In genomic region chr1:164589408-164589807, GRCh38 we compare ENCODE assay signal across 14 cellular contexts. TPM values are rescaled to one million over a fixed set of nuclear protein-coding genes. Genes with fewer than 3 reads are reported as not detected.
DNase-seq lines count a peak whose midpoint lies in the region; ATAC-seq and TF ChIP-seq lines count a peak whose summit lies in the region.
"Had no signal": no experiment of that assay in that cellular context is flagged by ENCODE, and none has a peak within 500 bp of the region (broad histone marks: within the 10 kb centered on the region; RNA-seq: fewer than 3 reads in every experiment).

No MANE protein-coding gene starts in this region.

- H3K27me3 ChIP-seq in heart right ventricle, result no peaks in the 10 kb centered on the region
- H3K27me3 ChIP-seq in right cardiac atrium (ENCODE audit: control insufficient read depth, insufficient read depth), result no peaks in the 10 kb centered on the region
- H3K27me3 ChIP-seq in hepatocyte, result no peaks in the 10 kb centered on the region
- no peaks in the 10 kb centered on the region for H3K27me3 ChIP-seq in prostate gland (replicated peaks; ENCODE audit: insufficient read depth)
- H3K27me3 ChIP-seq in effector memory CD4-positive, alpha-beta T cell (replicated peaks; ENCODE audit: control insufficient read depth, insufficient read depth, low read length, poor library complexity, severe bottlenecking), result no peaks in the 10 kb centered on the region

- TF ChIP-seq POLR2A in prostate gland (IDR thresholded peaks at IDR 0.05), result no peak

- H3K36me3 ChIP-seq in heart right ventricle, result peaks cover 0 to 45% (median 0%) of the 10 kb centered on the region in 9 donors
- no peaks in the 10 kb centered on the region for H3K36me3 ChIP-seq in hepatocyte (replicated peaks; ENCODE audit: insufficient read depth, low read depth)
- no peaks in the 10 kb centered on the region for H3K36me3 ChIP-seq in prostate gland
- no peaks in the 10 kb centered on the region for H3K36me3 ChIP-seq in effector memory CD4-positive, alpha-beta T cell (ENCODE audit: control insufficient read depth, insufficient read depth, low read length)

- H3K9me3 ChIP-seq in heart right ventricle (no peaks in the 10 kb centered on the region), right cardiac atrium (ENCODE audit: control insufficient read depth, low read length) (no peaks in the 10 kb centered on the region), hepatocyte (ENCODE audit: low read depth) (no peaks in the 10 kb centered on the region), prostate gland (no peaks in the 10 kb centered on the region)
- H3K9me3 ChIP-seq in effector memory CD4-positive, alpha-beta T cell (ENCODE audit: control insufficient read depth, low read length), result no peaks in the 10 kb centered on the region

- H3K27ac ChIP-seq in heart right ventricle (peak overlapping the region in 6 of 10 donors; percentile 47 to 77 (median 55)), right cardiac atrium (ENCODE audit: low read length) (no peak overlapping the region), hepatocyte (peak overlapping the region; percentile 92), prostate gland (peak overlapping the region; percentile 86 to 88)
- no peak overlapping the region for H3K27ac ChIP-seq in effector memory CD4-positive, alpha-beta T cell (ENCODE audit: insufficient read depth, low read length, poor library complexity, severe bottlenecking)

- H3K79me2 ChIP-seq in hepatocyte, result peaks cover 77% of the 10 kb centered on the region

- H3K4me3 ChIP-seq in heart right ventricle, result peak overlapping the region in 2 of 10 donors; percentile 19 to 32
- H3K4me3 ChIP-seq in right cardiac atrium (ENCODE audit: low read length), result no peak overlapping the region
- no peak overlapping the region for H3K4me3 ChIP-seq in hepatocyte
- H3K4me3 ChIP-seq in prostate gland, result no peak overlapping the region
- no peak overlapping the region for H3K4me3 ChIP-seq in effector memory CD4-positive, alpha-beta T cell (ENCODE audit: insufficient read depth, low read depth, low read length, poor library complexity, severe bottlenecking)

- WGBS in heart right ventricle, 2 donors, result 48 to 50% methylated on average over 3 of the region's 3 CpGs
- WGBS in right cardiac atrium, result 45% methylated on average over 3 of the region's 3 CpGs
- 18% methylated on average over 3 of the region's 3 CpGs for WGBS in hepatocyte (ENCODE audit: low lambda C conversion rate, missing lambda C conversion rate)
- 17% methylated on average over 3 of the region's 3 CpGs for WGBS in prostate gland

- H2AFZ ChIP-seq in hepatocyte, result no peak overlapping the region

- DNase-seq in heart right ventricle (no peak), right cardiac atrium (no peak), hepatocyte (ENCODE audit: low spot score) (no peak), prostate gland (ENCODE audit: low spot score) (no peak), T1000 (lab: John Stamatoyannopoulos, UW) (no peak), DMS79 (lab: John Stamatoyannopoulos, UW) (no peak)
- DNase-seq in effector memory CD4-positive, alpha-beta T cell, result no peak
- DNase-seq: activated CD8-positive, alpha-beta T cell treated with anti-CD3 and anti-CD28 coated beads for 36 hours; kidney glomerular epithelial cell; occipital lobe; stimulated activated CD4-positive, alpha-beta T cell treated with anti-CD3 and anti-CD28 coated beads, Interleukin-4, amount 100 ng/mL, for 24 hours; stimulated activated naive CD8-positive, alpha-beta T cell treated with anti-CD3 and anti-CD28 coated beads, Interleukin-15, amount 100 ng/mL, for 72 hours; T-helper 9 cell had no signal

- H4K20me1 ChIP-seq in hepatocyte (ENCODE audit: insufficient read depth, poor library complexity, severe bottlenecking), result no peaks in the 10 kb centered on the region

- intact Hi-C loops in heart right ventricle (cut with DNase I), result no loop called here
- intact Hi-C loops in right cardiac atrium (cut with DNase I), result no loop called here
- intact Hi-C loops in prostate gland (cut with DNase I), result no loop called here

- H3K4me1 ChIP-seq in heart right ventricle (peaks cover 9 to 81% (median 53%) of the 10 kb centered on the region in 9 donors), right cardiac atrium (ENCODE audit: control insufficient read depth, insufficient read depth, low read length) (peaks cover 19% of the 10 kb centered on the region), hepatocyte (ENCODE audit: insufficient read depth) (peaks cover 54% of the 10 kb centered on the region), prostate gland (replicated peaks) (peaks cover 21% of the 10 kb centered on the region)
- H3K4me1 ChIP-seq in effector memory CD4-positive, alpha-beta T cell (ENCODE audit: control insufficient read depth, insufficient read depth, low read length, poor library complexity, severe bottlenecking), result no peaks in the 10 kb centered on the region

- ATAC-seq in heart right ventricle (no peak), right cardiac atrium (no peak), GM21723 (IDR thresholded peaks at IDR 0.05; ENCODE audit: unreplicated experiment) (no peak)
- ATAC-seq: activated CD8-positive, alpha-beta T cell treated with anti-CD3 and anti-CD28 coated beads for 36 hours; stimulated activated naive CD8-positive, alpha-beta T cell treated with anti-CD3 and anti-CD28 coated beads, Interleukin-15, amount 100 ng/mL, for 72 hours had no signal

- TF ChIP-seq CTCF in heart right ventricle (IDR thresholded peaks at IDR 0.05) (no peak), hepatocyte (IDR thresholded peaks at IDR 0.05; ENCODE audit: poor library complexity) (no peak), prostate gland (IDR thresholded peaks at IDR 0.05) (no peak)

- H3K4me2 ChIP-seq in hepatocyte, result peak overlapping the region; percentile 73

- H3K9me2 ChIP-seq in hepatocyte (replicated peaks; ENCODE audit: insufficient read depth), result no peaks in the 10 kb centered on the region

RNA-seq across cellular contexts. Expression of gene PBX1, which starts 30.4 kb away (rescaled TPM):
- total RNA-seq in heart right ventricle (10 to 100 TPM; 53.3 to 91.8 (median 64.4) TPM), right cardiac atrium (10 to 100 TPM; 75.7 to 81.6 (median 77.8) TPM), hepatocyte (61.2 and 61.6 TPM in 2 replicates), prostate gland (10 to 100 TPM; 50.2 to 60.4 TPM)
- polyA plus RNA-seq in heart right ventricle (10 to 100 TPM; 13.3 to 17.6 TPM), right cardiac atrium (19.8 TPM), hepatocyte (14.0 and 14.8 TPM in 2 replicates)
- total RNA-seq: activated CD8-positive, alpha-beta T cell treated with anti-CD3 and anti-CD28 coated beads for 36 hours had no signal

Comparison
In these comparisons a context has a peak if more than half of its experiments do, and no peak if none do; other contexts are left out.
1. H3K27ac ChIP-seq: peak in heart right ventricle (6 of 10), hepatocyte (single experiment) and prostate gland (2 of 2); none in right cardiac atrium (single experiment) and effector memory CD4-positive, alpha-beta T cell (single experiment).